In the genomic region with DNA sequence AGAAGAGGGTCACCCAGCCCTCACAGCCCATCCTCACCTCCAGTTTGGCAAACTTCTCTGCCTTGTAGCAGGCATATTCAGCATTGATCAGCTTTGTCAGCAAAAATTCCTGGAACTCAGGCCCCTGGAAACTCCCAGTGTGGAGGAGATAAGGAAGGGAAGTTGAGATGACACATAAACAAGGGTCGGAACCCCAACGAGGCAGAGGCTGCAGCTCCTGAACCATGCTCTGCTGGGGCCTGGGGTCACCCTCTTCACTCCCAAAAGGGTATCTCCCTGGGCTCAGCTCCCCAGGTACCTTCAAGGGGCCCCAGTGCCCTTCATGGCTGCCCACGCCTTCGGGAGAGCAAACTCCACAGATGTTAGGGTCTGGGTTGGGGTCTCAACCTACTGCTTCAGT, we compare ENCODE assay signal across 1 cellular context.
TF ChIP-seq lines count a peak whose summit lies in the region.

No MANE protein-coding gene starts in this region.

TF ChIP-seq in K562, 482 proteins besides CTCF, POLR2A, EP300 and RAD21 (continued from another document and continues in another):
- TF ChIP-seq, protein P1, sequence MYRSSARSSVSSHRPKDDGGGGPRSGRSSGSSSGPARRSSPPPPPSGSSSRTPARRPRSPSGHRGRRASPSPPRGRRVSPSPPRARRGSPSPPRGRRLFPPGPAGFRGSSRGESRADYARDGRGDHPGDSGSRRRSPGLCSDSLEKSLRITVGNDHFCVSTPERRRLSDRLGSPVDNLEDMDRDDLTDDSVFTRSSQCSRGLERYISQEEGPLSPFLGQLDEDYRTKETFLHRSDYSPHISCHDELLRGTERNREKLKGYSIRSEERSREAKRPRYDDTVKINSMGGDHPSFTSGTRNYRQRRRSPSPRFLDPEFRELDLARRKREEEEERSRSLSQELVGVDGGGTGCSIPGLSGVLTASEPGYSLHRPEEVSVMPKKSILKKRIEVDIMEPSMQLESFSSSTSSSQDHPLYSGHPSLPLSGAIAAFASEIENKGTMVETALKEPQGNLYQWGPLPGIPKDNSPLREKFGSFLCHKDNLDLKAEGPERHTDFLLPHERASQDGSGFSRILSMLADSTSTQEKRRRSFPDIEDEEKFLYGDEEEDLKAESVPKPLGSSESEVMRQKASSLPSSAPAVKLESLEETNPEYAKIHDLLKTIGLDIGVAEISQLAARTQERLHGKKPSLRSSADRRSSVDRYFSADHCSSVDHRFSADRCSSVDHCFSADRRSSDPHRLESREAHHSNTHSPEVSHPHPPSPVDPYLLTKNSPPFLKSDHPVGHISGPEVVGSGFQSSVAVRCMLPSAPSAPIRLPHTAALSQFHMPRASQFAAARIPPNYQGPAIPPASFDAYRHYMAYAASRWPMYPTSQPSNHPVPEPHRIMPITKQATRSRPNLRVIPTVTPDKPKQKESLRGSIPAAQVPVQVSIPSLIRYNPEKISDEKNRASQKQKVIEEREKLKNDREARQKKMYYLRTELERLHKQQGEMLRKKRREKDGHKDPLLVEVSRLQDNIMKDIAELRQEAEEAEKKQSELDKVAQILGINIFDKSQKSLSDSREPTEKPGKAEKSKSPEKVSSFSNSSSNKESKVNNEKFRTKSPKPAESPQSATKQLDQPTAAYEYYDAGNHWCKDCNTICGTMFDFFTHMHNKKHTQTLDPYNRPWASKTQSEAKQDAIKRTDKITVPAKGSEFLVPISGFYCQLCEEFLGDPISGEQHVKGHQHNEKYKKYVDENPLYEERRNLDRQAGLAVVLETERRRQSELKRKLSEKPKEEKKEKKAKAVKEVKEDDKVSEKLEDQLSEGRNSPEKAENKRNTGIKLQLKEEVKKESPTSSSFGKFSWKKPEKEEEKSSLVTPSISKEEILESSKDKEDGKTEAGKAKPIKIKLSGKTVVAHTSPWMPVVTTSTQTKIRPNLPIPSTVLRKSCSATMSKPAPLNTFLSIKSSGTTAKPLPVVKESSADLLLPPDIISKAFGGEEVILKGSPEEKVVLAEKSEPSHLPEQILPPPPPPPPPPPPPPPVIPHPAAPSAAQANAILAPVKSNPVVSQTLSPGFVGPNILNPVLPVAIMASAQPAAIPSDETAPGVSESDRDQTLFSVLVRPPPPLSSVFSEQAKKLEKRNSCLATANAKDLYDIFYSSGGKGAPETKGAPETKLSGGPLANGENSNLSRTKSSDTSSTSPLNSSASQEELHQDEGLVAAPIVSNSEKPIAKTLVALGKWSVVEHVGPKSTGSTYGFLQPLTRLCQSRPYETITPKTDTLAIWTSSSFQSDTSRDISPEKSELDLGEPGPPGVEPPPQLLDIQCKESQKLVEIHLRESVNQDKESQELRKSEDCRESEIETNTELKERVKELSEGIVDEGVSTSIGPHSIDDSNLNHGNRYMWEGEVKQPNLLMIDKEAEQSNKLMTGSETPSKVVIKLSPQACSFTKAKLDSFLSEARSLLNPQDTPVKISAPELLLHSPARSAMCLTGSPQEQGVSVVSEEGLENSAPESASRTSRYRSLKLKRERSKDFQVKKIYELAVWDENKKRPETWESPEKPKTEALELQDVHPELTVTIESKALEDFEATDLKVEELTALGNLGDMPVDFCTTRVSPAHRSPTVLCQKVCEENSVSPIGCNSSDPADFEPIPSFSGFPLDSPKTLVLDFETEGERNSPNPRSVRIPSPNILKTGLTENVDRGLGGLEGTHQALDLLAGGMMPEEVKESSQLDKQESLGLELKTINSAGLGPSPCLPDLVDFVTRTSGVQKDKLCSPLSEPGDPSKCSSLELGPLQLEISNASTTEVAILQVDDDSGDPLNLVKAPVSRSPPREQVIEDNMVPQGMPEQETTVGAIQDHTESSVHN (IDR thresholded peaks at IDR 0.05; ENCODE audit: borderline replicate concordance in 1 of 2, low read depth in 1 of 2) = no peak
- TF ChIP-seq ATF7 (IDR thresholded peaks at IDR 0.05) (no peak), TEAD4 (IDR thresholded peaks at IDR 0.05; ENCODE audit: low read length) (peak; percentile 46; the same call in 1 of the 2 replicates), TEAD4 (CRISPR knock-in tag; IDR thresholded peaks at IDR 0.05; ENCODE audit: borderline replicate concordance) (no peak), MCM2 (IDR thresholded peaks at IDR 0.05; ENCODE audit: low read depth) (no peak), SFPQ (IDR thresholded peaks at IDR 0.05; ENCODE audit: low read depth, low read length) (no peak), SMARCA5 (IDR thresholded peaks at IDR 0.05) (no peak), ZNF23 (CRISPR knock-in tag; IDR thresholded peaks at IDR 0.05) (no peak), ZNF217 (CRISPR knock-in tag; IDR thresholded peaks at IDR 0.05) (no peak), ZNF766 (CRISPR knock-in tag; conservative IDR thresholded peaks at IDR 0.05) (no peak), ZNF165 (CRISPR knock-in tag; IDR thresholded peaks at IDR 0.05; ENCODE audit: borderline replicate concordance) (no peak), HIVEP1 (CRISPR knock-in tag; IDR thresholded peaks at IDR 0.05) (no peak), NR2F6 (CRISPR knock-in tag; IDR thresholded peaks at IDR 0.05) (no peak), ZNF77 (CRISPR knock-in tag; IDR thresholded peaks at IDR 0.05) (no peak), IRF2 (CRISPR knock-in tag; IDR thresholded peaks at IDR 0.05) (no peak), JUND (IDR thresholded peaks at IDR 0.05; ENCODE audit: borderline replicate concordance, low read depth, low read length) (peak; percentile 77), JUND (tag; IDR thresholded peaks at IDR 0.05; ENCODE audit: borderline replicate concordance, low read depth, low read length) (peak; percentile 70; the same call in 1 of the 3 replicates), DMBX1 (CRISPR knock-in tag; IDR thresholded peaks at IDR 0.05; ENCODE audit: borderline replicate concordance) (peak; percentile 71), CBX1 (IDR thresholded peaks at IDR 0.05; ENCODE audit: low read depth) (no peak), TSHZ1 (CRISPR knock-in tag; IDR thresholded peaks at IDR 0.05) (no peak), ELF2 (CRISPR knock-in tag; IDR thresholded peaks at IDR 0.05) (no peak), KLF16 (IDR thresholded peaks at IDR 0.05) (no peak), E2F3 (CRISPR knock-in tag; IDR thresholded peaks at IDR 0.05) (no peak), NCOA1 (IDR thresholded peaks at IDR 0.05; ENCODE audit: low read depth) (no peak), MTA1 (IDR thresholded peaks at IDR 0.05; ENCODE audit: borderline replicate concordance) (no peak), HINFP (tag; conservative IDR thresholded peaks at IDR 0.05; ENCODE audit: low read depth) (no peak), ZNF174 (CRISPR knock-in tag; IDR thresholded peaks at IDR 0.05) (no peak), SREBF1 (IDR thresholded peaks at IDR 0.05; ENCODE audit: borderline replicate concordance, low read depth, low read length) (no peak), RBBP5 (IDR thresholded peaks at IDR 0.05; ENCODE audit: borderline replicate concordance, insufficient read depth, low read length, poor library complexity, severe bottlenecking) (no peak), EZH2 (IDR thresholded peaks at IDR 0.05; ENCODE audit: borderline replicate concordance, low read depth, low read length) (no peak), ILK (tag; IDR thresholded peaks at IDR 0.05; ENCODE audit: borderline replicate concordance, low read depth) (no peak), NCOR1 (IDR thresholded peaks at IDR 0.05) (no peak), ARID1B (IDR thresholded peaks at IDR 0.05) (peak; percentile 85), SMARCB1 (IDR thresholded peaks at IDR 0.05; ENCODE audit: insufficient read length, low read depth) (peak; percentile 54), HMG20B (CRISPR knock-in tag; IDR thresholded peaks at IDR 0.05) (no peak), CHCHD3 (CRISPR knock-in tag; IDR thresholded peaks at IDR 0.05) (no peak)
- TF ChIP-seq, protein P2, sequence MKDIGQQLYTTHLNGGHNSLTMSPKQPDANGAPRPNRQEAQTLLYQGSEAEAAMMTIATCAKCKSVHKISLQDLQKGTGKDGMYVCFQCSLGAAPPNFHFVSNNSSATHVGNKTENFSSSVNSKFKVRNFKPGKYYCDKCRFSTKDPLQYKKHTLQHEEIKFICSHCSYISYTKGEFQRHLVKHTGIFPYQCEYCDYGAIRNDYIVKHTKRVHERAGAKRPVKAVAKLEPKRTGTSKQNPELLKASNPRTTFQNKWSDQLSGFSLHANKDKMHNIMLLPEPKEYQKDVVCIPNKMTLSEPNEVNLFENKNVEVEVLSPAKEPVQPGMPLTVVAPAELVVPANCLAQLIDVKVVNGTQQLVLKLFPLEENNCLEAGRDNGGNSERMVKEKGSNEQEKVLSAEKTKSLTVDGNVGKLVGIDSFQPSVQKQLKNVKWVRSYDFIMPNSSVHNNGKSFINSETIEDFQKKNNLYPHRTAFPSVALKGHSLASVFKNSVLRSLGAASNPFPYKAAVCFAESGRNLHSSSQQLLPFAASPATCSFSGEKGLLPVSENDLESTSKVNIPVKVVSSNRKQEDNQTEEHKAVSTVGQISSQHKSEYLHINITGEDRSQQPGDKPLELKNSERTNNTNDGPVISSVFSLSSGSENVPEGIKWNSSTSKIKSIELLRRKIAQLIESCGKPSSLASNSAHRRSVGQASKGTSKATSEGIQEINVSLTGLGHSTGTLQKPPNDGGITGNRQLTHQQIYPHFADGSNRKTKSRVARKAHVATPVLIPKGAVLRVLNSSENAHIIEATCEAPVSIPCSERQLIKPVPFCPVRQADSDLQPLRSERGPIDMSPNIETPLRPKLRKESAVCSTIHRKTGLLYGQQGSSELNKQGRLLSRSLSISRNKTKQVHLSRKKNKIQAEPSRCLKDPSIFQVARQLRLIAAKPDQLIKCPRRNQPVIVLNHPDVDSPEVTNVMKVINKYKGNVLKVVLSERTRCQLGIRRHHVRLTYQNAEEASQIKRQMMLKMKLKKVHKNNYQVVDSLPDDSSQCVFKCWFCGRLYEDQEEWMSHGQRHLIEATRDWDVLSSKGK (CRISPR knock-in tag; IDR thresholded peaks at IDR 0.05) = no peak
- TF ChIP-seq, protein P3, sequence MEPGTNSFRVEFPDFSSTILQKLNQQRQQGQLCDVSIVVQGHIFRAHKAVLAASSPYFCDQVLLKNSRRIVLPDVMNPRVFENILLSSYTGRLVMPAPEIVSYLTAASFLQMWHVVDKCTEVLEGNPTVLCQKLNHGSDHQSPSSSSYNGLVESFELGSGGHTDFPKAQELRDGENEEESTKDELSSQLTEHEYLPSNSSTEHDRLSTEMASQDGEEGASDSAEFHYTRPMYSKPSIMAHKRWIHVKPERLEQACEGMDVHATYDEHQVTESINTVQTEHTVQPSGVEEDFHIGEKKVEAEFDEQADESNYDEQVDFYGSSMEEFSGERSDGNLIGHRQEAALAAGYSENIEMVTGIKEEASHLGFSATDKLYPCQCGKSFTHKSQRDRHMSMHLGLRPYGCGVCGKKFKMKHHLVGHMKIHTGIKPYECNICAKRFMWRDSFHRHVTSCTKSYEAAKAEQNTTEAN (CRISPR knock-in tag; IDR thresholded peaks at IDR 0.05) = 0 out of 2 replicates have a peak, but pooled peaks have one; percentile 51
- TF ChIP-seq, protein P4, sequence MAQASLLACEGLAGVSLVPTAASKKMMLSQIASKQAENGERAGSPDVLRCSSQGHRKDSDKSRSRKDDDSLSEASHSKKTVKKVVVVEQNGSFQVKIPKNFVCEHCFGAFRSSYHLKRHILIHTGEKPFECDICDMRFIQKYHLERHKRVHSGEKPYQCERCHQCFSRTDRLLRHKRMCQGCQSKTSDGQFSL (CRISPR knock-in tag; IDR thresholded peaks at IDR 0.05) = no peak
- TF ChIP-seq, protein P4 (tag; IDR thresholded peaks at IDR 0.05) = no peak
- TF ChIP-seq, protein P5, sequence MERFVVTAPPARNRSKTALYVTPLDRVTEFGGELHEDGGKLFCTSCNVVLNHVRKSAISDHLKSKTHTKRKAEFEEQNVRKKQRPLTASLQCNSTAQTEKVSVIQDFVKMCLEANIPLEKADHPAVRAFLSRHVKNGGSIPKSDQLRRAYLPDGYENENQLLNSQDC (CRISPR knock-in tag; IDR thresholded peaks at IDR 0.05) = no peak
